In the genomic region with DNA sequence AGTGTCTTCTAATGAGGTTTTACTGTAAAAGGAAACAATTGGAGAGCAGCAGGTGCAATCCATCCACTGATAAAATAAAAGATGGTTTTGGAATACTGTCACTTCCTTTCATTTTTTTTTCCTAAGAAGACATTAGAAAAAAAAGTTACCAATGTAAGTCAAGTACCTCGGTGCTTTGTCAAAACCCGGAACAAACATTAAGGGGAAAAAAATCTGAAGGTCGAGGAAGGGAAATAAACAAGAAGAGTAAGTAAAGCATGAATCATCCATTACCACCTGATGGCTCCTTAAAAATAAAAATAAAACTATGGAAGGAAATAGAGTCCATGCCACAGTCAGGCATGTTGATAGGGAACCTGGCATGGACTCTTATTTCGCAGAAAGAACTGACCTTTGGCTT, we compare ENCODE assay signal across 26 cellular contexts. TPM values are rescaled to one million over a fixed set of nuclear protein-coding genes. Genes with fewer than 3 reads are reported as not detected.
"Had no signal": no experiment of that assay in that cellular context is flagged by ENCODE, and none has a peak within 500 bp of the region (broad histone marks: within the 10 kb centered on the region; RNA-seq: fewer than 3 reads in every experiment).

No MANE protein-coding gene starts in this region.

- DNase-seq: activated CD4-positive, alpha-beta T cell treated with anti-CD3 and anti-CD28 coated beads for 48 hours; activated CD4-positive, alpha-beta T cell treated with anti-CD3 and anti-CD28 coated beads, Interleukin-2, amount 50 U/mL, for 4 hours; activated CD4-positive, CD25-positive, alpha-beta regulatory T cell treated with anti-CD3 and anti-CD28 coated beads, Interleukin-2, amount 50 U/mL, for 72 hours; activated CD8-positive, alpha-beta memory T cell treated with anti-CD3 and anti-CD28 coated beads, Interleukin-2, amount 50 U/mL, for 48 hours; activated CD8-positive, alpha-beta T cell treated with anti-CD3 and anti-CD28 coated beads, Interleukin-2, amount 10 ng/mL, durations not matched to agents 7 days and 5 days; activated naive CD4-positive, alpha-beta T cell treated with anti-CD3 and anti-CD28 coated beads, Interleukin-2, amount 50 U/mL, for 16 hours; activated naive CD8-positive, alpha-beta T cell treated with anti-CD3 and anti-CD28 coated beads, Interleukin-2, amount 10 ng/mL, durations not matched to agents 7 days and 5 days; activated T-cell treated with anti-CD3 and anti-CD28 coated beads, Interleukin-2, amount 50 U/mL, for 1 hour; adrenal gland; anterior cingulate cortex; central memory CD4-positive, alpha-beta T cell; KG1; NCI-H1092 treated with DMSO at 0.1 percent for 48 hours; NCI-H1417 treated with DMSO at 0.1 percent for 48 hours; NCI-H187 treated with DMSO at 0.1 percent for 48 hours; NCI-H2081 treated with DMSO at 0.1 percent for 48 hours; NCI-H2171 treated with DMSO at 0.1 percent for 48 hours; NCI-H226; NCI-H510A; NCI-H526 treated with DMSO at 0.1 percent for 48 hours; SHP77 treated with DMSO at 0.1 percent for 48 hours had no signal

- H3K4me3 ChIP-seq: adrenal gland, PC-9 had no signal

- H3K27ac ChIP-seq: adrenal gland, PC-9 had no signal

- H3K4me2 ChIP-seq: PC-9 had no signal

- H3K27me3 ChIP-seq: adrenal gland had no signal

- ATAC-seq: activated CD8-positive, alpha-beta T cell treated with anti-CD3 and anti-CD28 coated beads, Interleukin-2, amount 10 ng/mL, durations not matched to agents 7 days and 5 days had no signal

- H3K36me3 ChIP-seq: adrenal gland had no signal

- H2AFZ ChIP-seq: PC-9 had no signal

- H3K9me3 ChIP-seq: adrenal gland had no signal

- H3K4me1 ChIP-seq: adrenal gland had no signal

RNA-seq across cellular contexts. Expression of gene XPNPEP2, which starts 15.3 kb away (rescaled TPM):
- total RNA-seq: chondrocyte, LHCN-M2, MCF 10A, PC-9, SK-MEL-5 had no signal

RNA-seq across cellular contexts. Expression of gene SASH3, which starts 56.2 kb away (rescaled TPM):
- total RNA-seq: chondrocyte, LHCN-M2, MCF 10A, PC-9, SK-MEL-5 had no signal
